ENCODE assay signal across 25 cellular contexts in genomic region chr10:35674843-35675242, GRCh38. TPM values are rescaled to one million over a fixed set of nuclear protein-coding genes. Genes with fewer than 3 reads are reported as not detected.
DNase-seq lines count a peak whose midpoint lies in the region; ATAC-seq, FAIRE-seq and TF ChIP-seq lines count a peak whose summit lies in the region.
"Had no signal": no experiment of that assay in that cellular context is flagged by ENCODE, and none has a peak within 500 bp of the region (broad histone marks: within the 10 kb centered on the region; RNA-seq: fewer than 3 reads in every experiment).

No MANE protein-coding gene starts in this region.

- FAIRE-seq in GM12878 (lab: Jason Lieb, UNC), result no peak
- FAIRE-seq: A549, D721Med, GM12892, H54 had no signal

- no TSS peak for BruUV-seq in GM12878 (replicated peaks; lab: Mats Ljungman, UMichigan)

- RAD21 ChIA-PET in GM12878 (lab: Charles Lee; ENCODE audit: unreplicated experiment), result no interaction called here

- intact Hi-C loops in GM12878 (cut with micrococcal nuclease; ENCODE audit: unreplicated experiment) (no loop called here), left ventricle myocardium inferior (cut with micrococcal nuclease) (no loop called here)

- H2AFZ ChIP-seq in MM.1S (ENCODE audit: low read length) (no peak overlapping the region), GM12878 (ENCODE audit: control insufficient read depth, low read depth, low read length) (no peak overlapping the region)

- H3K27me3 ChIP-seq in MM.1S (replicated peaks; ENCODE audit: insufficient read depth, low read length) (no peaks in the 10 kb centered on the region), GM12878 (replicated peaks in 1 of 2; ENCODE audit: control insufficient read depth in 2 of 2, insufficient read depth in 2 of 2, low read length in 1 of 2) (no peaks in the 10 kb centered on the region), left ventricle myocardium inferior (ENCODE audit: low read depth) (no peaks in the 10 kb centered on the region)
- H3K27me3 ChIP-seq: BE2C; BLaER1 treated with 17β-estradiol and CSF1 and Interleukin-3, amounts not matched to agents 10 nM and 100 nM had no signal

- SMC1A ChIA-PET in GM12878 (lab: Charles Lee; ENCODE audit: uncharacterized antibody, unreplicated experiment), result no interaction called here

- no peak overlapping the region for H3K4me3 ChIP-seq in MM.1S (ENCODE audit: low read length)
- no peak overlapping the region for H3K4me3 ChIP-seq in GM12878
- H3K4me3 ChIP-seq in left ventricle myocardium inferior, result no peak overlapping the region
- H3K4me3 ChIP-seq: A549; BLaER1 treated with 17β-estradiol and CSF1 and Interleukin-3, amounts not matched to agents 10 nM and 100 nM; HAP-1 had no signal

- H3K9me3 ChIP-seq in MM.1S (replicated peaks; ENCODE audit: insufficient read depth, low read length) (no peaks in the 10 kb centered on the region), GM12878 (replicated peaks; ENCODE audit: control insufficient read depth, insufficient read depth, low read length) (no peaks in the 10 kb centered on the region), left ventricle myocardium inferior (replicated peaks) (peaks cover 9% of the 10 kb centered on the region)
- H3K9me3 ChIP-seq: A549, BE2C, HAP-1 had no signal

- in situ Hi-C loops in GM12878 (cut with MboI), result no loop called here

- H4K20me1 ChIP-seq in MM.1S (ENCODE audit: insufficient read depth, low read length), result no peaks in the 10 kb centered on the region
- no peaks in the 10 kb centered on the region for H4K20me1 ChIP-seq in GM12878 (ENCODE audit: control insufficient read depth, insufficient read depth)
- H4K20me1 ChIP-seq: BLaER1 treated with 17β-estradiol and CSF1 and Interleukin-3, amounts not matched to agents 10 nM and 100 nM had no signal

- H3K27ac ChIP-seq in MM.1S (ENCODE audit: low read length), result peak overlapping the region; percentile 14; the same call in 1 of the 2 replicates
- H3K27ac ChIP-seq in GM12878 (ENCODE audit: control insufficient read depth, insufficient read depth), result no peak overlapping the region
- no peak overlapping the region for H3K27ac ChIP-seq in left ventricle myocardium inferior (replicated peaks)
- H3K27ac ChIP-seq: A549; BLaER1 treated with 17β-estradiol and CSF1 and Interleukin-3, amounts not matched to agents 10 nM and 100 nM had no signal

- no peaks in the 10 kb centered on the region for H3K9me2 ChIP-seq in MM.1S (replicated peaks; ENCODE audit: insufficient read depth, low read length)

- DNase-seq in MM.1S (peak; percentile 58), GM12878 (ENCODE audit: low read depth, low spot score) (no peak), NCI-H524 treated with DMSO at 0.1 percent for 48 hours (lab: John Stamatoyannopoulos, UW) (no peak), DMS114 treated with DMSO at 0.1 percent for 48 hours (lab: John Stamatoyannopoulos, UW; ENCODE audit: unreplicated experiment) (no peak), left ventricle myocardium inferior (no peak)
- DNase-seq: 8988T; ACHN; AML-193; BE2C; CD4-positive, alpha-beta T cell; CD8-positive, alpha-beta memory T cell; DMS 273 treated with DMSO at 0.1 percent for 48 hours; DMS53; DMS79 treated with DMSO at 0.1 percent for 48 hours; GF-D8; GOT3; HFFc6 had no signal

- H3K4me1 ChIP-seq in MM.1S (ENCODE audit: low read length), result peaks cover 15% of the 10 kb centered on the region
- no peaks in the 10 kb centered on the region for H3K4me1 ChIP-seq in GM12878 (ENCODE audit: control insufficient read depth, insufficient read depth, low read length)
- no peaks in the 10 kb centered on the region for H3K4me1 ChIP-seq in left ventricle myocardium inferior
- H3K4me1 ChIP-seq: A549; BE2C; BLaER1 treated with 17β-estradiol and CSF1 and Interleukin-3, amounts not matched to agents 10 nM and 100 nM; HAP-1 had no signal

- H3K79me2 ChIP-seq in MM.1S (ENCODE audit: low read length), result no peaks in the 10 kb centered on the region
- no peaks in the 10 kb centered on the region for H3K79me2 ChIP-seq in GM12878 (ENCODE audit: control insufficient read depth, insufficient read depth, low read length)

- TF ChIP-seq EP300 in GM12878 (IDR thresholded peaks at IDR 0.05; ENCODE audit: borderline replicate concordance in 1 of 2, control insufficient read depth in 1 of 2, low read depth in 2 of 2, low read length in 2 of 2), result no peak

- TF ChIP-seq RAD21 in GM12878 (IDR thresholded peaks at IDR 0.05; ENCODE audit: insufficient read depth, low read depth, low read length), result no peak

- TF ChIP-seq CTCF in MM.1S (IDR thresholded peaks at IDR 0.05; ENCODE audit: low read length) (no peak), GM12878 (IDR thresholded peaks at IDR 0.05 in 2 of 3, conservative IDR thresholded peaks at IDR 0.05 in 1 of 3; ENCODE audit: control insufficient read depth in 2 of 3, extremely low read depth in 1 of 3, insufficient read depth in 1 of 3, low read depth in 3 of 3, low read length in 3 of 3) (no peak), left ventricle myocardium inferior (IDR thresholded peaks at IDR 0.05; ENCODE audit: borderline replicate concordance) (no peak)

- H3K4me2 ChIP-seq in MM.1S (ENCODE audit: low read depth, low read length), result peak overlapping the region; percentile 58; the same call in 1 of the 2 replicates
- H3K4me2 ChIP-seq in GM12878 (ENCODE audit: control insufficient read depth, insufficient read depth), result no peak overlapping the region
- H3K4me2 ChIP-seq: A549; BLaER1 treated with 17β-estradiol and CSF1 and Interleukin-3, amounts not matched to agents 10 nM and 100 nM had no signal

- H3K9ac ChIP-seq in MM.1S (ENCODE audit: low read length) (no peak overlapping the region), GM12878 (ENCODE audit: control insufficient read depth, insufficient read depth, low read length) (no peak overlapping the region)
- H3K9ac ChIP-seq: BLaER1 treated with 17β-estradiol and CSF1 and Interleukin-3, amounts not matched to agents 10 nM and 100 nM had no signal

- H3F3A ChIP-seq in MM.1S (ENCODE audit: insufficient read depth, low read length), result no peaks in the 10 kb centered on the region

- TF ChIP-seq POLR2A in GM12878 (IDR thresholded peaks at IDR 0.05; ENCODE audit: low read depth, low read length), result no peak

- POLR2A ChIA-PET in GM12878 (lab: Charles Lee), result no interaction called here

- CTCF ChIA-PET in GM12878 (lab: Yijun Ruan, JAX), result no interaction called here

- no peaks in the 10 kb centered on the region for H3K36me3 ChIP-seq in MM.1S (replicated peaks; ENCODE audit: insufficient read depth, low read length)
- H3K36me3 ChIP-seq in GM12878 (ENCODE audit: control insufficient read depth in 2 of 2, insufficient read depth in 2 of 2, low read length in 1 of 2), result no peaks in the 10 kb centered on the region
- no peaks in the 10 kb centered on the region for H3K36me3 ChIP-seq in left ventricle myocardium inferior
- H3K36me3 ChIP-seq: BE2C; BLaER1 treated with 17β-estradiol and CSF1 and Interleukin-3, amounts not matched to agents 10 nM and 100 nM; HAP-1 had no signal

- ATAC-seq in GM18907 (IDR thresholded peaks at IDR 0.05; ENCODE audit: unreplicated experiment) (peak; percentile 64), HG02610 (IDR thresholded peaks at IDR 0.05; ENCODE audit: unreplicated experiment) (peak; percentile 51), GM12878 (peak; percentile 36; the same call in 2 of the 3 replicates)
- ATAC-seq: A549 had no signal

TF ChIP-seq in GM12878, 131 proteins besides CTCF, POLR2A, EP300 and RAD21:
- TF ChIP-seq MYB (IDR thresholded peaks at IDR 0.05; ENCODE audit: borderline replicate concordance, low read depth, low read length), result no peak
- no peak for TF ChIP-seq BMI1 (IDR thresholded peaks at IDR 0.05; ENCODE audit: borderline replicate concordance)
- TF ChIP-seq HDAC6 (IDR thresholded peaks at IDR 0.05; ENCODE audit: unreplicated experiment), result no peak
- TF ChIP-seq EGR1 (IDR thresholded peaks at IDR 0.05; ENCODE audit: borderline replicate concordance in 1 of 2, low read depth in 2 of 2, low read length in 2 of 2), result no peak
- no peak for TF ChIP-seq TCF12 (IDR thresholded peaks at IDR 0.05; ENCODE audit: low read depth, low read length)
- no peak for TF ChIP-seq NR2C2 (IDR thresholded peaks at IDR 0.05; ENCODE audit: borderline replicate concordance, control insufficient read depth, insufficient read length, low read depth)
- TF ChIP-seq, protein P1, sequence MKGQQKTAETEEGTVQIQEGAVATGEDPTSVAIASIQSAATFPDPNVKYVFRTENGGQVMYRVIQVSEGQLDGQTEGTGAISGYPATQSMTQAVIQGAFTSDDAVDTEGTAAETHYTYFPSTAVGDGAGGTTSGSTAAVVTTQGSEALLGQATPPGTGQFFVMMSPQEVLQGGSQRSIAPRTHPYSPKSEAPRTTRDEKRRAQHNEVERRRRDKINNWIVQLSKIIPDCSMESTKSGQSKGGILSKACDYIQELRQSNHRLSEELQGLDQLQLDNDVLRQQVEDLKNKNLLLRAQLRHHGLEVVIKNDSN (IDR thresholded peaks at IDR 0.05; ENCODE audit: borderline replicate concordance, extremely low read length, insufficient read depth, low read depth, low read length), result no peak

RNA-seq across cellular contexts. Expression of gene FZD8, which starts 32.7 kb away (rescaled TPM):
- total RNA-seq in GM12878 (2013; cell fraction: nucleolus; rRNA removed), result not detected in 2 replicates
- total RNA-seq in GM12878 (2014; rRNA removed) (0.44 and 0.51 TPM in 2 replicates), GM12878 (2014; rRNA removed; fragmentation: Illumina TruSeq; extraction: Trizol) (0.09 TPM in 2 replicates), GM12878 (2021) (0.37 and 0.72 TPM in 2 replicates), left ventricle myocardium inferior (6.6 TPM)
- polyA plus RNA-seq in GM12878 (2011; ENCODE audit: low read depth), result not detected
- polyA plus RNA-seq in GM12878 (2011; rRNA removed) (0.43 and 0.53 TPM in 2 replicates), GM12878 (2014; fragmentation: Illumina TruSeq; extraction: Trizol) (0.03 TPM in 1 of 2 replicates, not detected in the other), GM12878 (2014; fragmentation: Nextera tagmentation; extraction: Ambion mirVana) (under 1 TPM in 1 of 2 experiments, not detected in 1; 0.04 TPM), GM12878 (2014; rRNA removed) (0.08 and 0.10 TPM in 2 replicates), GM12878 (2016; fragmentation: Nextera tagmentation; extraction: Ambion mirVana) (not detected)
- polyA plus RNA-seq in GM12878 (2011; cell fraction: cytosol; rRNA removed), result 0.55 and 0.85 TPM in 2 replicates
- 2.6 and 3.1 TPM in 2 replicates for polyA plus RNA-seq in GM12878 (2011; cell fraction: nucleus; rRNA removed)
- 0.08 and 0.12 TPM in 2 replicates for polyA plus RNA-seq in GM12878 (2012)
- polyA minus RNA-seq in GM12878 (2011; rRNA and poly(A)+ RNA removed), result 1.1 and 2.2 TPM in 2 replicates
- 0.94 and 1.5 TPM in 2 replicates for polyA minus RNA-seq in GM12878 (2011; cell fraction: cytosol; rRNA and poly(A)+ RNA removed)
- polyA minus RNA-seq in GM12878 (2011; cell fraction: nucleus; rRNA and poly(A)+ RNA removed), result 5.0 and 8.9 TPM in 2 replicates
- polyA plus RNA-seq: CD8-positive, alpha-beta memory T cell had no signal
